1 cellular context compared by ENCODE assay signal in genomic region chr7:151010307-151011096, GRCh38.
TF ChIP-seq lines count a peak whose summit lies in the region.

No MANE protein-coding gene starts in this region.

TF ChIP-seq in HepG2, 621 proteins besides CTCF, POLR2A, EP300 and RAD21 (continued from another document and continues in another):
- TF ChIP-seq, protein P1, sequence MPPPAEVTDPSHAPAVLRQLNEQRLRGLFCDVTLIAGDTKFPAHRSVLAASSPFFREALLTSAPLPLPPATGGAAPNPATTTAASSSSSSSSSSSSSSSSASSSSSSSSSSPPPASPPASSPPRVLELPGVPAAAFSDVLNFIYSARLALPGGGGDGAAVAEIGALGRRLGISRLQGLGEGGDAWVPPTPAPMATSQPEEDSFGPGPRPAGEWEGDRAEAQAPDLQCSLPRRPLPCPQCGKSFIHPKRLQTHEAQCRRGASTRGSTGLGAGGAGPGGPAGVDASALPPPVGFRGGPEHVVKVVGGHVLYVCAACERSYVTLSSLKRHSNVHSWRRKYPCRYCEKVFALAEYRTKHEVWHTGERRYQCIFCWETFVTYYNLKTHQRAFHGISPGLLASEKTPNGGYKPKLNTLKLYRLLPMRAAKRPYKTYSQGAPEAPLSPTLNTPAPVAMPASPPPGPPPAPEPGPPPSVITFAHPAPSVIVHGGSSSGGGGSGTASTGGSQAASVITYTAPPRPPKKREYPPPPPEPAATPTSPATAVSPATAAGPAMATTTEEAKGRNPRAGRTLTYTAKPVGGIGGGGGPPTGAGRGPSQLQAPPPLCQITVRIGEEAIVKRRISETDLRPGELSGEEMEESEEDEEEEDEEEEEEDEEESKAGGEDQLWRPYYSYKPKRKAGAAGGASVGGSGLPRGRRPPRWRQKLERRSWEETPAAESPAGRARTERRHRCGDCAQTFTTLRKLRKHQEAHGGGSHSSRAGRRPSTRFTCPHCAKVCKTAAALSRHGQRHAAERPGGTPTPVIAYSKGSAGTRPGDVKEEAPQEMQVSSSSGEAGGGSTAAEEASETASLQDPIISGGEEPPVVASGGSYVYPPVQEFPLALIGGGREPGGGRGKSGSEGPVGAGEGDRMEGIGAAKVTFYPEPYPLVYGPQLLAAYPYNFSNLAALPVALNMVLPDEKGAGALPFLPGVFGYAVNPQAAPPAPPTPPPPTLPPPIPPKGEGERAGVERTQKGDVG (CRISPR knock-in tag; IDR thresholded peaks at IDR 0.05; ENCODE audit: borderline replicate concordance) = 0 out of 2 replicates have a peak, but pooled peaks have one; percentile 22
- no peak for TF ChIP-seq MAF1 (CRISPR knock-in tag; IDR thresholded peaks at IDR 0.05; ENCODE audit: borderline replicate concordance)
- no peak for TF ChIP-seq ATF1 (CRISPR knock-in tag; IDR thresholded peaks at IDR 0.05)
- 0 out of 2 replicates have a peak, but pooled peaks have one; percentile 8 for TF ChIP-seq FOSL2 (CRISPR knock-in tag; IDR thresholded peaks at IDR 0.05)
- no peak for TF ChIP-seq SP5 (CRISPR knock-in tag; IDR thresholded peaks at IDR 0.05; ENCODE audit: borderline replicate concordance, low read depth)
- TF ChIP-seq ZNF501 (CRISPR knock-in tag; IDR thresholded peaks at IDR 0.05) = peak; percentile 44; the same call in 1 of the 2 replicates
- 0 out of 2 replicates have a peak, but pooled peaks have one; percentile 13 for TF ChIP-seq THAP11 (CRISPR knock-in tag; IDR thresholded peaks at IDR 0.05)
- TF ChIP-seq REPIN1 (CRISPR knock-in tag; IDR thresholded peaks at IDR 0.05; ENCODE audit: borderline replicate concordance, low read depth) = peak; percentile 19; the same call in 1 of the 2 replicates
- TF ChIP-seq, protein P2, sequence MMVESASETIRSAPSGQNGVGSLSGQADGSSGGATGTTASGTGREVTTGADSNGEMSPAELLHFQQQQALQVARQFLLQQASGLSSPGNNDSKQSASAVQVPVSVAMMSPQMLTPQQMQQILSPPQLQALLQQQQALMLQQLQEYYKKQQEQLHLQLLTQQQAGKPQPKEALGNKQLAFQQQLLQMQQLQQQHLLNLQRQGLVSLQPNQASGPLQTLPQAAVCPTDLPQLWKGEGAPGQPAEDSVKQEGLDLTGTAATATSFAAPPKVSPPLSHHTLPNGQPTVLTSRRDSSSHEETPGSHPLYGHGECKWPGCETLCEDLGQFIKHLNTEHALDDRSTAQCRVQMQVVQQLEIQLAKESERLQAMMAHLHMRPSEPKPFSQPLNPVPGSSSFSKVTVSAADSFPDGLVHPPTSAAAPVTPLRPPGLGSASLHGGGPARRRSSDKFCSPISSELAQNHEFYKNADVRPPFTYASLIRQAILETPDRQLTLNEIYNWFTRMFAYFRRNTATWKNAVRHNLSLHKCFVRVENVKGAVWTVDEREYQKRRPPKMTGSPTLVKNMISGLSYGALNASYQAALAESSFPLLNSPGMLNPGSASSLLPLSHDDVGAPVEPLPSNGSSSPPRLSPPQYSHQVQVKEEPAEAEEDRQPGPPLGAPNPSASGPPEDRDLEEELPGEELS (CRISPR knock-in tag; IDR thresholded peaks at IDR 0.05) = 0 out of 2 replicates have a peak, but pooled peaks have one; percentile 27
- TF ChIP-seq GABPB1 (CRISPR knock-in tag; IDR thresholded peaks at IDR 0.05) = peak; percentile 41; the same call in 1 of the 2 replicates
- TF ChIP-seq, protein P3, sequence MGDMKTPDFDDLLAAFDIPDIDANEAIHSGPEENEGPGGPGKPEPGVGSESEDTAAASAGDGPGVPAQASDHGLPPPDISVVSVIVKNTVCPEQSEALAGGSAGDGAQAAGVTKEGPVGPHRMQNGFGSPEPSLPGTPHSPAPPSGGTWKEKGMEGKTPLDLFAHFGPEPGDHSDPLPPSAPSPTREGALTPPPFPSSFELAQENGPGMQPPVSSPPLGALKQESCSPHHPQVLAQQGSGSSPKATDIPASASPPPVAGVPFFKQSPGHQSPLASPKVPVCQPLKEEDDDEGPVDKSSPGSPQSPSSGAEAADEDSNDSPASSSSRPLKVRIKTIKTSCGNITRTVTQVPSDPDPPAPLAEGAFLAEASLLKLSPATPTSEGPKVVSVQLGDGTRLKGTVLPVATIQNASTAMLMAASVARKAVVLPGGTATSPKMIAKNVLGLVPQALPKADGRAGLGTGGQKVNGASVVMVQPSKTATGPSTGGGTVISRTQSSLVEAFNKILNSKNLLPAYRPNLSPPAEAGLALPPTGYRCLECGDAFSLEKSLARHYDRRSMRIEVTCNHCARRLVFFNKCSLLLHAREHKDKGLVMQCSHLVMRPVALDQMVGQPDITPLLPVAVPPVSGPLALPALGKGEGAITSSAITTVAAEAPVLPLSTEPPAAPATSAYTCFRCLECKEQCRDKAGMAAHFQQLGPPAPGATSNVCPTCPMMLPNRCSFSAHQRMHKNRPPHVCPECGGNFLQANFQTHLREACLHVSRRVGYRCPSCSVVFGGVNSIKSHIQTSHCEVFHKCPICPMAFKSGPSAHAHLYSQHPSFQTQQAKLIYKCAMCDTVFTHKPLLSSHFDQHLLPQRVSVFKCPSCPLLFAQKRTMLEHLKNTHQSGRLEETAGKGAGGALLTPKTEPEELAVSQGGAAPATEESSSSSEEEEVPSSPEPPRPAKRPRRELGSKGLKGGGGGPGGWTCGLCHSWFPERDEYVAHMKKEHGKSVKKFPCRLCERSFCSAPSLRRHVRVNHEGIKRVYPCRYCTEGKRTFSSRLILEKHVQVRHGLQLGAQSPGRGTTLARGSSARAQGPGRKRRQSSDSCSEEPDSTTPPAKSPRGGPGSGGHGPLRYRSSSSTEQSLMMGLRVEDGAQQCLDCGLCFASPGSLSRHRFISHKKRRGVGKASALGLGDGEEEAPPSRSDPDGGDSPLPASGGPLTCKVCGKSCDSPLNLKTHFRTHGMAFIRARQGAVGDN (CRISPR knock-in tag; IDR thresholded peaks at IDR 0.05) = peak; percentile 92
- no peak for TF ChIP-seq ZNF260 (CRISPR knock-in tag; IDR thresholded peaks at IDR 0.05; ENCODE audit: borderline replicate concordance, low read depth)
- TF ChIP-seq BRD4 (CRISPR knock-in tag; IDR thresholded peaks at IDR 0.05) = peak; percentile 83
- 0 out of 2 replicates have a peak, but pooled peaks have one; percentile 48 for TF ChIP-seq ZFP90 (CRISPR knock-in tag; IDR thresholded peaks at IDR 0.05; ENCODE audit: borderline replicate concordance)
- 0 out of 2 replicates have a peak, but pooled peaks have one; percentile 18 for TF ChIP-seq ZNF740 (CRISPR knock-in tag; IDR thresholded peaks at IDR 0.05)
- TF ChIP-seq TBX2 (CRISPR knock-in tag; IDR thresholded peaks at IDR 0.05; ENCODE audit: borderline replicate concordance) = peak; percentile 31; the same call in 1 of the 2 replicates
- TF ChIP-seq, protein P4, sequence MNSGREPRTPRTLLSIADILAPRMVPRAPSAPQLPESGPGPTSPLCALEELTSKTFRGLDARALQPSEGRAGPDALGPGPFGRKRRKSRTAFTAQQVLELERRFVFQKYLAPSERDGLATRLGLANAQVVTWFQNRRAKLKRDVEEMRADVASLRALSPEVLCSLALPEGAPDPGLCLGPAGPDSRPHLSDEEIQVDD (CRISPR knock-in tag; IDR thresholded peaks at IDR 0.05; ENCODE audit: borderline replicate concordance) = peak; percentile 60; the same call in 1 of the 2 replicates
- 0 out of 2 replicates have a peak, but pooled peaks have one; percentile 32 for TF ChIP-seq ZNF563 (CRISPR knock-in tag; IDR thresholded peaks at IDR 0.05)
- 0 out of 2 replicates have a peak, but pooled peaks have one; percentile 30 for TF ChIP-seq TGIF2 (CRISPR knock-in tag; IDR thresholded peaks at IDR 0.05)
- TF ChIP-seq ZNF264 (CRISPR knock-in tag; IDR thresholded peaks at IDR 0.05) = peak; percentile 91
- TF ChIP-seq HOXA3 (CRISPR knock-in tag; IDR thresholded peaks at IDR 0.05) = peak; percentile 47
- TF ChIP-seq ATRX (CRISPR knock-in tag; IDR thresholded peaks at IDR 0.05; ENCODE audit: borderline replicate concordance) = no peak
- TF ChIP-seq KDM5B (CRISPR knock-in tag; IDR thresholded peaks at IDR 0.05; ENCODE audit: borderline replicate concordance) = 0 out of 2 replicates have a peak, but pooled peaks have one; percentile 19
- 0 out of 2 replicates have a peak, but pooled peaks have one; percentile 14 for TF ChIP-seq ARNTL (CRISPR knock-in tag; IDR thresholded peaks at IDR 0.05)
- 0 out of 2 replicates have a peak, but pooled peaks have one; percentile 40 for TF ChIP-seq ZNF878 (CRISPR knock-in tag; IDR thresholded peaks at IDR 0.05)
- no peak for TF ChIP-seq RBAK (CRISPR knock-in tag; IDR thresholded peaks at IDR 0.05)
- TF ChIP-seq ZFX (CRISPR knock-in tag; IDR thresholded peaks at IDR 0.05; ENCODE audit: low read depth) = peak; percentile 34
- no peak for TF ChIP-seq AGO1 (IDR thresholded peaks at IDR 0.05; ENCODE audit: low read depth, low read length, poor library complexity, severe bottlenecking)
- TF ChIP-seq KLF12 (CRISPR knock-in tag; IDR thresholded peaks at IDR 0.05; ENCODE audit: borderline replicate concordance) = peak; percentile 68; the same call in 1 of the 2 replicates
- peak; percentile 12; the same call in 1 of the 2 replicates for TF ChIP-seq ARID4A (CRISPR knock-in tag; IDR thresholded peaks at IDR 0.05; ENCODE audit: borderline replicate concordance)
- 0 out of 2 replicates have a peak, but pooled peaks have one; percentile 5 for TF ChIP-seq ZBTB7B (CRISPR knock-in tag; IDR thresholded peaks at IDR 0.05)
- TF ChIP-seq, protein P5, sequence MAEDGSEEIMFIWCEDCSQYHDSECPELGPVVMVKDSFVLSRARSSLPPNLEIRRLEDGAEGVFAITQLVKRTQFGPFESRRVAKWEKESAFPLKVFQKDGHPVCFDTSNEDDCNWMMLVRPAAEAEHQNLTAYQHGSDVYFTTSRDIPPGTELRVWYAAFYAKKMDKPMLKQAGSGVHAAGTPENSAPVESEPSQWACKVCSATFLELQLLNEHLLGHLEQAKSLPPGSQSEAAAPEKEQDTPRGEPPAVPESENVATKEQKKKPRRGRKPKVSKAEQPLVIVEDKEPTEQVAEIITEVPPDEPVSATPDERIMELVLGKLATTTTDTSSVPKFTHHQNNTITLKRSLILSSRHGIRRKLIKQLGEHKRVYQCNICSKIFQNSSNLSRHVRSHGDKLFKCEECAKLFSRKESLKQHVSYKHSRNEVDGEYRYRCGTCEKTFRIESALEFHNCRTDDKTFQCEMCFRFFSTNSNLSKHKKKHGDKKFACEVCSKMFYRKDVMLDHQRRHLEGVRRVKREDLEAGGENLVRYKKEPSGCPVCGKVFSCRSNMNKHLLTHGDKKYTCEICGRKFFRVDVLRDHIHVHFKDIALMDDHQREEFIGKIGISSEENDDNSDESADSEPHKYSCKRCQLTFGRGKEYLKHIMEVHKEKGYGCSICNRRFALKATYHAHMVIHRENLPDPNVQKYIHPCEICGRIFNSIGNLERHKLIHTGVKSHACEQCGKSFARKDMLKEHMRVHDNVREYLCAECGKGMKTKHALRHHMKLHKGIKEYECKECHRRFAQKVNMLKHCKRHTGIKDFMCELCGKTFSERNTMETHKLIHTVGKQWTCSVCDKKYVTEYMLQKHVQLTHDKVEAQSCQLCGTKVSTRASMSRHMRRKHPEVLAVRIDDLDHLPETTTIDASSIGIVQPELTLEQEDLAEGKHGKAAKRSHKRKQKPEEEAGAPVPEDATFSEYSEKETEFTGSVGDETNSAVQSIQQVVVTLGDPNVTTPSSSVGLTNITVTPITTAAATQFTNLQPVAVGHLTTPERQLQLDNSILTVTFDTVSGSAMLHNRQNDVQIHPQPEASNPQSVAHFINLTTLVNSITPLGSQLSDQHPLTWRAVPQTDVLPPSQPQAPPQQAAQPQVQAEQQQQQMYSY (CRISPR knock-in tag; IDR thresholded peaks at IDR 0.05) = peak; percentile 97
- 0 out of 2 replicates have a peak, but pooled peaks have one; percentile 29 for TF ChIP-seq HDAC2 (CRISPR knock-in tag; IDR thresholded peaks at IDR 0.05)
- TF ChIP-seq MYC (CRISPR knock-in tag; IDR thresholded peaks at IDR 0.05; ENCODE audit: borderline replicate concordance) = peak; percentile 81
- TF ChIP-seq ZSCAN31 (CRISPR knock-in tag; IDR thresholded peaks at IDR 0.05; ENCODE audit: low read depth) = peak; percentile 9; the same call in 1 of the 2 replicates
- TF ChIP-seq ZNF230 (CRISPR knock-in tag; IDR thresholded peaks at IDR 0.05) = 0 out of 2 replicates have a peak, but pooled peaks have one; percentile 24
- 0 out of 2 replicates have a peak, but pooled peaks have one; percentile 18 for TF ChIP-seq ZNF280B (CRISPR knock-in tag; IDR thresholded peaks at IDR 0.05; ENCODE audit: borderline replicate concordance)
- TF ChIP-seq KLF13 (CRISPR knock-in tag; IDR thresholded peaks at IDR 0.05) = 0 out of 2 replicates have a peak, but pooled peaks have one; percentile 28
